ENCODE assay signal across 28 cellular contexts in genomic region chr16:16118337-16118736, GRCh38.
"Had no signal": no experiment of that assay in that cellular context is flagged by ENCODE, and none has a peak within 500 bp of the region (broad histone marks: within the 10 kb centered on the region; RNA-seq: fewer than 3 reads in every experiment).

No MANE protein-coding gene starts in this region.

- H2AFZ ChIP-seq: hepatocyte had no signal

- H3K4me1 Mint-ChIP-seq: activated CD4-positive, alpha-beta T cell treated with anti-CD3 and anti-CD28 coated beads for 36 hours; neural crest cell had no signal

- H3K9me3 ChIP-seq: pancreas, psoas muscle, suprapubic skin, tibial artery had no signal

- H3K27ac Mint-ChIP-seq: activated CD4-positive, alpha-beta T cell treated with anti-CD3 and anti-CD28 coated beads for 36 hours; activated CD8-positive, alpha-beta memory T cell treated with anti-CD3 and anti-CD28 coated beads, Interleukin-2, amount 10 ng/mL, durations not matched to agents 7 days and 5 days; activated CD8-positive, alpha-beta T cell treated with anti-CD3 and anti-CD28 coated beads, Interleukin-2, amount 10 ng/mL, durations not matched to agents 7 days and 5 days; activated naive CD8-positive, alpha-beta T cell; activated T-cell treated with anti-CD3 and anti-CD28 coated beads, Interleukin-2, amount 50 U/mL, for 72 hours; effector memory CD8-positive, alpha-beta T cell; mesothelial cell of epicardium had no signal

- H3K27ac ChIP-seq: brain microvascular endothelial cell, coronary artery, dorsolateral prefrontal cortex, hepatocyte, pancreas, psoas muscle, suprapubic skin, tibial artery had no signal

- H3K4me3 Mint-ChIP-seq: activated CD4-positive, alpha-beta T cell treated with anti-CD3 and anti-CD28 coated beads for 36 hours; activated CD8-positive, alpha-beta memory T cell treated with anti-CD3 and anti-CD28 coated beads, Interleukin-2, amount 10 ng/mL, durations not matched to agents 7 days and 5 days; activated CD8-positive, alpha-beta T cell treated with anti-CD3 and anti-CD28 coated beads, Interleukin-2, amount 10 ng/mL, durations not matched to agents 7 days and 5 days; activated naive CD8-positive, alpha-beta T cell; activated T-cell treated with anti-CD3 and anti-CD28 coated beads, Interleukin-2, amount 50 U/mL, for 72 hours; effector memory CD8-positive, alpha-beta T cell; mesothelial cell of epicardium; naive thymus-derived CD8-positive, alpha-beta T cell; neural crest cell had no signal

- H3K79me2 ChIP-seq: hepatocyte had no signal

- ATAC-seq: activated CD4-positive, alpha-beta T cell treated with anti-CD3 and anti-CD28 coated beads for 36 hours; activated CD8-positive, alpha-beta memory T cell treated with anti-CD3 and anti-CD28 coated beads, Interleukin-2, amount 10 ng/mL, durations not matched to agents 7 days and 5 days; activated CD8-positive, alpha-beta T cell treated with anti-CD3 and anti-CD28 coated beads, Interleukin-2, amount 10 ng/mL, durations not matched to agents 7 days and 5 days; activated T-cell treated with anti-CD3 and anti-CD28 coated beads, Interleukin-2, amount 50 U/mL, for 72 hours; effector memory CD8-positive, alpha-beta T cell; gastroesophageal sphincter; left cardiac atrium; naive thymus-derived CD8-positive, alpha-beta T cell; pancreas; psoas muscle had no signal

- DNase-seq: activated CD4-positive, alpha-beta T cell treated with anti-CD3 and anti-CD28 coated beads for 36 hours; activated CD4-positive, CD25-positive, alpha-beta regulatory T cell; activated CD8-positive, alpha-beta memory T cell treated with anti-CD3 and anti-CD28 coated beads, Interleukin-2, amount 10 ng/mL, durations not matched to agents 7 days and 5 days; activated CD8-positive, alpha-beta T cell treated with anti-CD3 and anti-CD28 coated beads, Interleukin-2, amount 10 ng/mL, durations not matched to agents 7 days and 5 days; activated naive CD4-positive, alpha-beta T cell treated with Interleukin-2 at 50 U/mL for 16 hours; activated T-cell treated with anti-CD3 and anti-CD28 coated beads for 4 hours; activated T-cell treated with anti-CD3 and anti-CD28 coated beads, Interleukin-2, amount 50 U/mL, for 72 hours; amniotic stem cell; brain microvascular endothelial cell; dorsolateral prefrontal cortex; effector memory CD8-positive, alpha-beta T cell; left cardiac atrium; mammary epithelial cell; naive thymus-derived CD8-positive, alpha-beta T cell; nucleus accumbens; pancreas; psoas muscle; stimulated activated naive CD4-positive, alpha-beta T cell; tibial artery had no signal

- H3K27me3 Mint-ChIP-seq: activated CD4-positive, alpha-beta T cell treated with anti-CD3 and anti-CD28 coated beads for 36 hours; activated CD8-positive, alpha-beta memory T cell treated with anti-CD3 and anti-CD28 coated beads, Interleukin-2, amount 10 ng/mL, durations not matched to agents 7 days and 5 days; activated naive CD8-positive, alpha-beta T cell; effector memory CD8-positive, alpha-beta T cell; naive thymus-derived CD8-positive, alpha-beta T cell had no signal

- FAIRE-seq: astrocyte, keratinocyte, pancreas had no signal

- H3K9me3 Mint-ChIP-seq: effector memory CD8-positive, alpha-beta T cell; neural crest cell had no signal

- H3K27me3 ChIP-seq: brain microvascular endothelial cell, dorsolateral prefrontal cortex, gastroesophageal sphincter, hepatocyte, pancreas, suprapubic skin, tibial artery had no signal

- H3K4me1 ChIP-seq: pancreas, psoas muscle, suprapubic skin, tibial artery had no signal

- H3K4me2 ChIP-seq: hepatocyte had no signal

- H3K4me3 ChIP-seq: coronary artery, dorsolateral prefrontal cortex, gastroesophageal sphincter, hepatocyte, pancreas, psoas muscle, suprapubic skin, tibial artery had no signal
